8 cellular contexts compared by ENCODE assay signal in genomic region chr10:49539320-49539885, GRCh38.
A peak's percentile ranks its signal among the peaks of the same experiment; 100 is the strongest.
DNase-seq lines count a peak whose midpoint lies in the region; ATAC-seq and TF ChIP-seq lines count a peak whose summit lies in the region.

No MANE protein-coding gene starts in this region.

- H3K9ac ChIP-seq in HUES48 (ENCODE audit: low read depth, low read length): peak overlapping the region; percentile 39

- no peaks in the 10 kb centered on the region for H3K36me3 ChIP-seq in HUES48 (ENCODE audit: control insufficient read depth, insufficient read depth, low read length)

- H3K4me1 Mint-ChIP-seq in T-helper 2 cell treated with Interferon-gamma antibody and Interleukin-4, amounts not matched to agents 5 μg/mL and 100 μg/mL, for 36 hours (ENCODE audit: low read depth): peaks cover 32% of the 10 kb centered on the region

- H3K9me3 Mint-ChIP-seq in T-helper 2 cell treated with Interferon-gamma antibody and Interleukin-4, amounts not matched to agents 5 μg/mL and 100 μg/mL, for 36 hours: peaks cover 4% of the 10 kb centered on the region

- H3K27me3 Mint-ChIP-seq in T-helper 2 cell treated with Interferon-gamma antibody and Interleukin-4, amounts not matched to agents 5 μg/mL and 100 μg/mL, for 36 hours (ENCODE audit: low read depth): peaks cover 4% of the 10 kb centered on the region

- H3K4me3 Mint-ChIP-seq in T-helper 2 cell treated with Interferon-gamma antibody and Interleukin-4, amounts not matched to agents 5 μg/mL and 100 μg/mL, for 36 hours: peak overlapping the region; percentile 88

- no peak for TF ChIP-seq CTCF in choroid plexus epithelial cell (conservative IDR thresholded peaks at IDR 0.05; ENCODE audit: low read depth, low read length)

- H3K27ac Mint-ChIP-seq in T-helper 2 cell treated with Interferon-gamma antibody and Interleukin-4, amounts not matched to agents 5 μg/mL and 100 μg/mL, for 36 hours: peak overlapping the region; percentile 96

- H3K9me3 ChIP-seq in HUES48 (ENCODE audit: control insufficient read depth, insufficient read depth, low read length): peaks cover 4% of the 10 kb centered on the region

- DNase-seq in DMS114 treated with DMSO at 0.1 percent for 48 hours (lab: John Stamatoyannopoulos, UW; ENCODE audit: unreplicated experiment) (peak; percentile 46), choroid plexus epithelial cell (ENCODE audit: low read depth) (peak; percentile 79)
- DNase-seq in T-helper 2 cell treated with Interferon-gamma antibody and Interleukin-4, amounts not matched to agents 5 μg/mL and 100 μg/mL, for 36 hours (ENCODE audit: low spot score): no peak
- DNase-seq in stimulated activated CD4-positive, alpha-beta T cell treated with anti-CD3 and anti-CD28 coated beads, Interleukin-2, amount 100 ng/mL, for 48 hours: peak; percentile 8 to 11
- no peak for DNase-seq in NK-92 treated with Interleukin-12 subunit alpha and Interleukin-12 subunit beta, amount 100 ng/mL, for 24 hours (lab: John Stamatoyannopoulos, UW)

- H3K4me1 ChIP-seq in HUES48 (ENCODE audit: control insufficient read depth, insufficient read depth, low read length): peaks cover 16% of the 10 kb centered on the region; the same call in 1 of the 2 replicates

- H3K4me3 ChIP-seq in HUES48 (ENCODE audit: low read depth, low read length) (peak overlapping the region; percentile 73), choroid plexus epithelial cell (ENCODE audit: low read depth, low read length) (peak overlapping the region; percentile 83)

- H3K27me3 ChIP-seq in HUES48 (ENCODE audit: control insufficient read depth, insufficient read depth, low read length): peaks cover 19% of the 10 kb centered on the region
- H3K27me3 ChIP-seq in layer of hippocampus (ENCODE audit: control insufficient read depth, insufficient read depth, low read length): no peaks in the 10 kb centered on the region

- H3K36me3 Mint-ChIP-seq in T-helper 2 cell treated with Interferon-gamma antibody and Interleukin-4, amounts not matched to agents 5 μg/mL and 100 μg/mL, for 36 hours (ENCODE audit: low read depth): peaks cover 7% of the 10 kb centered on the region

- ATAC-seq in GM21367 (IDR thresholded peaks at IDR 0.05; ENCODE audit: unreplicated experiment): peak; percentile 6

- H3K27ac ChIP-seq in HUES48 (ENCODE audit: low read depth, low read length) (peak overlapping the region; percentile 67), layer of hippocampus (ENCODE audit: low read depth, low read length) (peak overlapping the region; percentile 73)

Comparison
In these comparisons a context has a peak if more than half of its experiments do, and no peak if none do; other contexts are left out.
1. DNase-seq: peak in DMS114 treated with DMSO at 0.1 percent for 48 hours (single experiment), choroid plexus epithelial cell (single experiment) and stimulated activated CD4-positive, alpha-beta T cell treated with anti-CD3 and anti-CD28 coated beads, Interleukin-2, amount 100 ng/mL, for 48 hours (2 of 2); none in T-helper 2 cell treated with Interferon-gamma antibody and Interleukin-4, amounts not matched to agents 5 μg/mL and 100 μg/mL, for 36 hours (single experiment) and NK-92 treated with Interleukin-12 subunit alpha and Interleukin-12 subunit beta, amount 100 ng/mL, for 24 hours (single experiment).